ENCODE assay signal across 8 cellular contexts in genomic region chr5:132865668-132866341, GRCh38. TPM values are rescaled to one million over a fixed set of nuclear protein-coding genes. Genes with fewer than 3 reads are reported as not detected.
DNase-seq lines count a peak whose midpoint lies in the region; ATAC-seq lines count a peak whose summit lies in the region.

No MANE protein-coding gene starts in this region.

- H3K36me3 Mint-ChIP-seq in activated T-helper 2 cell treated with anti-CD3 and anti-CD28 coated beads, Interferon-gamma antibody, Interleukin-2, Interleukin-4, amounts not matched to agents 10 μg/mL and 5 μg/mL and 100 μg/mL, durations not matched to agents 14 hours and 24 hours and 36 hours (ENCODE audit: low read depth), result peaks cover 35% of the 10 kb centered on the region

- intact Hi-C loops in activated T-helper 2 cell treated with anti-CD3 and anti-CD28 coated beads, Interferon-gamma antibody, Interleukin-2, Interleukin-4, amounts not matched to agents 10 μg/mL and 5 μg/mL and 100 μg/mL, durations not matched to agents 14 hours and 24 hours and 36 hours (cut with micrococcal nuclease), result loop anchor here (1.0 to 2.0 kb wide), 4 partner anchors 35 to 372 kb away; partner anchors contain the start of genes AFF4 and SHROOM1

- H3K4me1 ChIP-seq in iPS-15b (ENCODE audit: control insufficient read depth, insufficient read depth, low read length), result peaks cover 5% of the 10 kb centered on the region

- H3K9me3 ChIP-seq in iPS-15b (ENCODE audit: control insufficient read depth, insufficient read depth, low read length), result no peaks in the 10 kb centered on the region

- ATAC-seq in GM19035 (IDR thresholded peaks at IDR 0.05; ENCODE audit: unreplicated experiment), result peak; percentile 24
- peak; percentile 19 for ATAC-seq in HG02973 (IDR thresholded peaks at IDR 0.05; ENCODE audit: unreplicated experiment)
- ATAC-seq in stimulated activated naive CD8-positive, alpha-beta T cell treated with anti-CD3 and anti-CD28 coated beads, Interleukin-15, Interleukin-2, amounts not matched to agents 100 U/mL and 50 U/mL, for 24 hours, result peak; percentile 35
- no peak for ATAC-seq in GM18519 (IDR thresholded peaks at IDR 0.05; ENCODE audit: low FRiP score, unreplicated experiment)

- H3K4me1 Mint-ChIP-seq in activated T-helper 2 cell treated with anti-CD3 and anti-CD28 coated beads, Interferon-gamma antibody, Interleukin-2, Interleukin-4, amounts not matched to agents 10 μg/mL and 5 μg/mL and 100 μg/mL, durations not matched to agents 14 hours and 24 hours and 36 hours (ENCODE audit: low read depth), result peaks cover 22% of the 10 kb centered on the region

- H3K9ac ChIP-seq in iPS-15b (ENCODE audit: low read depth, low read length), result peak overlapping the region; percentile 74

- H3K36me3 ChIP-seq in iPS-15b (ENCODE audit: control insufficient read depth, insufficient read depth, low read length), result peaks cover 8% of the 10 kb centered on the region

- peaks cover 8% of the 10 kb centered on the region for H3K27me3 Mint-ChIP-seq in activated T-helper 2 cell treated with anti-CD3 and anti-CD28 coated beads, Interferon-gamma antibody, Interleukin-2, Interleukin-4, amounts not matched to agents 10 μg/mL and 5 μg/mL and 100 μg/mL, durations not matched to agents 14 hours and 24 hours and 36 hours (ENCODE audit: low read depth)

- H3K9me3 Mint-ChIP-seq in activated T-helper 2 cell treated with anti-CD3 and anti-CD28 coated beads, Interferon-gamma antibody, Interleukin-2, Interleukin-4, amounts not matched to agents 10 μg/mL and 5 μg/mL and 100 μg/mL, durations not matched to agents 14 hours and 24 hours and 36 hours, result no peaks in the 10 kb centered on the region

- H3K27ac Mint-ChIP-seq in activated T-helper 2 cell treated with anti-CD3 and anti-CD28 coated beads, Interferon-gamma antibody, Interleukin-2, Interleukin-4, amounts not matched to agents 10 μg/mL and 5 μg/mL and 100 μg/mL, durations not matched to agents 14 hours and 24 hours and 36 hours, result peak overlapping the region; percentile 100

- peak overlapping the region; percentile 89 for H3K4me3 ChIP-seq in iPS-15b (ENCODE audit: low read depth, low read length)

- peak overlapping the region; percentile 100 for H3K4me3 Mint-ChIP-seq in activated T-helper 2 cell treated with anti-CD3 and anti-CD28 coated beads, Interferon-gamma antibody, Interleukin-2, Interleukin-4, amounts not matched to agents 10 μg/mL and 5 μg/mL and 100 μg/mL, durations not matched to agents 14 hours and 24 hours and 36 hours (ENCODE audit: low read depth)

- no peaks in the 10 kb centered on the region for H3K27me3 ChIP-seq in iPS-15b (ENCODE audit: control insufficient read depth, insufficient read depth, low read length)

- no peak for DNase-seq in activated T-helper 2 cell treated with anti-CD3 and anti-CD28 coated beads, Interferon-gamma antibody, Interleukin-2, Interleukin-4, amounts not matched to agents 10 μg/mL and 5 μg/mL and 100 μg/mL, durations not matched to agents 14 hours and 24 hours and 36 hours (ENCODE audit: low spot score)
- no peak for DNase-seq in stimulated activated naive CD8-positive, alpha-beta T cell treated with anti-CD3 and anti-CD28 coated beads, Interleukin-15, Interleukin-2, amounts not matched to agents 100 U/mL and 50 U/mL, for 24 hours
- no peak for DNase-seq in epidermal melanocyte (ENCODE audit: insufficient read length, low spot score)
- no peak for DNase-seq in NCI-H1048 (lab: John Stamatoyannopoulos, UW)

RNA-seq across cellular contexts. Expression of gene GDF9, which starts 0.5 kb away (rescaled TPM):
- 0.11 TPM in 1 of 2 replicates, not detected in the other for total RNA-seq in activated T-helper 2 cell treated with anti-CD3 and anti-CD28 coated beads, Interferon-gamma antibody, Interleukin-2, Interleukin-4, amounts not matched to agents 10 μg/mL and 5 μg/mL and 100 μg/mL, durations not matched to agents 14 hours and 24 hours and 36 hours

RNA-seq across cellular contexts. Expression of gene UQCRQ, which starts 0.6 kb away (rescaled TPM):
- 400 and 412 TPM in 2 replicates for total RNA-seq in activated T-helper 2 cell treated with anti-CD3 and anti-CD28 coated beads, Interferon-gamma antibody, Interleukin-2, Interleukin-4, amounts not matched to agents 10 μg/mL and 5 μg/mL and 100 μg/mL, durations not matched to agents 14 hours and 24 hours and 36 hours

RNA-seq across cellular contexts. Expression of gene LEAP2, which starts 7.7 kb away (rescaled TPM):
- 4.3 and 4.4 TPM in 2 replicates for total RNA-seq in activated T-helper 2 cell treated with anti-CD3 and anti-CD28 coated beads, Interferon-gamma antibody, Interleukin-2, Interleukin-4, amounts not matched to agents 10 μg/mL and 5 μg/mL and 100 μg/mL, durations not matched to agents 14 hours and 24 hours and 36 hours

RNA-seq across cellular contexts. Expression of gene SHROOM1, which starts 35.4 kb away (rescaled TPM):
- 7.7 and 9.3 TPM in 2 replicates for total RNA-seq in activated T-helper 2 cell treated with anti-CD3 and anti-CD28 coated beads, Interferon-gamma antibody, Interleukin-2, Interleukin-4, amounts not matched to agents 10 μg/mL and 5 μg/mL and 100 μg/mL, durations not matched to agents 14 hours and 24 hours and 36 hours

RNA-seq across cellular contexts. Expression of gene SOWAHA, which starts 52.7 kb away (rescaled TPM):
- 0.28 and 0.32 TPM in 2 replicates for total RNA-seq in activated T-helper 2 cell treated with anti-CD3 and anti-CD28 coated beads, Interferon-gamma antibody, Interleukin-2, Interleukin-4, amounts not matched to agents 10 μg/mL and 5 μg/mL and 100 μg/mL, durations not matched to agents 14 hours and 24 hours and 36 hours
